Comparison of ENCODE assay signal across 27 cellular contexts in genomic region chr6:135680964-135681913, GRCh38.
DNase-seq lines count a peak whose midpoint lies in the region; ATAC-seq and TF ChIP-seq lines count a peak whose summit lies in the region.
"Had no signal": no experiment of that assay in that cellular context is flagged by ENCODE, and none has a peak within 500 bp of the region (broad histone marks: within the 10 kb centered on the region; RNA-seq: fewer than 3 reads in every experiment).

No MANE protein-coding gene starts in this region.

- BruUV-seq in Calu3 (replicated peaks; lab: Mats Ljungman, UMichigan): no TSS peak
- BruUV-seq in MCF 10A (replicated peaks; lab: Mats Ljungman, UMichigan): no TSS peak

- H3K27me3 Mint-ChIP-seq in Calu3 (ENCODE audit: unreplicated experiment) (no peaks in the 10 kb centered on the region), MCF 10A (ENCODE audit: insufficient read depth, unreplicated experiment) (no peaks in the 10 kb centered on the region)
- H3K27me3 Mint-ChIP-seq: activated naive CD8-positive, alpha-beta T cell treated with anti-CD3 and anti-CD28 coated beads for 36 hours had no signal

- H3K9me3 Mint-ChIP-seq in Calu3 (ENCODE audit: low read depth, unreplicated experiment) (no peaks in the 10 kb centered on the region), MCF 10A (ENCODE audit: unreplicated experiment) (no peaks in the 10 kb centered on the region)

- no peak overlapping the region for H3K27ac ChIP-seq in RWPE2 (ENCODE audit: poor library complexity, severe bottlenecking)
- no peak overlapping the region for H3K27ac ChIP-seq in brain microvascular endothelial cell
- H3K27ac ChIP-seq: esophagus squamous epithelium, KMS-11, spleen had no signal

- no peaks in the 10 kb centered on the region for H3K27me3 ChIP-seq in RWPE2 (ENCODE audit: insufficient read depth, poor library complexity, severe bottlenecking)
- no peaks in the 10 kb centered on the region for H3K27me3 ChIP-seq in brain microvascular endothelial cell (replicated peaks)
- H3K27me3 ChIP-seq: body of pancreas, esophagus squamous epithelium, spleen had no signal

- DNase-seq in Calu3 (peak; percentile 12), NCI-H146 (lab: John Stamatoyannopoulos, UW) (peak; percentile 62), RWPE2 (ENCODE audit: low spot score) (no peak), kidney tubule cell (ENCODE audit: low spot score) (peak; percentile 14), AG20443 (ENCODE audit: low spot score) (no peak), brain microvascular endothelial cell (no peak), MCF 10A (ENCODE audit: unreplicated experiment) (no peak)
- DNase-seq: activated CD4-positive, alpha-beta T cell treated with anti-CD3 and anti-CD28 coated beads for 4 hours; activated CD8-positive, alpha-beta memory T cell treated with anti-CD3 and anti-CD28 coated beads, Interleukin-2, amount 10 ng/mL, durations not matched to agents 7 days and 5 days; activated naive CD8-positive, alpha-beta T cell treated with anti-CD3 and anti-CD28 coated beads for 36 hours; DMS 273 treated with DMSO at 0.1 percent for 48 hours; effector memory CD4-positive, alpha-beta T cell; esophagus squamous epithelium; GF-D8; kidney; mammary epithelial cell; NCI-H2171; NCI-H82; OCI-M1; retina; spleen; stimulated activated CD4-positive, alpha-beta T cell treated with anti-CD3 and anti-CD28 coated beads, Interleukin-4, amount 100 ng/mL, for 1 hour; stimulated activated naive CD8-positive, alpha-beta T cell treated with anti-CD3 and anti-CD28 coated beads, Interleukin-15, Interleukin-2, amounts not matched to agents 100 U/mL and 50 U/mL, for 24 hours had no signal

- TF ChIP-seq CTCF in Calu3 (IDR thresholded peaks at IDR 0.05; ENCODE audit: unreplicated experiment) (no peak), RWPE2 (IDR thresholded peaks at IDR 0.05; ENCODE audit: poor library complexity, severe bottlenecking) (no peak), brain microvascular endothelial cell (IDR thresholded peaks at IDR 0.05; ENCODE audit: low read depth, low read length, missing control alignments) (no peak), MCF 10A (IDR thresholded peaks at IDR 0.05; ENCODE audit: unreplicated experiment) (no peak)

- H3K4me1 Mint-ChIP-seq in Calu3 (ENCODE audit: low read depth, unreplicated experiment) (peaks cover 12% of the 10 kb centered on the region), MCF 10A (ENCODE audit: insufficient read depth, unreplicated experiment) (no peaks in the 10 kb centered on the region)
- H3K4me1 Mint-ChIP-seq: activated naive CD8-positive, alpha-beta T cell treated with anti-CD3 and anti-CD28 coated beads for 36 hours had no signal

- H3K36me3 ChIP-seq in RWPE2 (ENCODE audit: low read depth): no peaks in the 10 kb centered on the region
- no peaks in the 10 kb centered on the region for H3K36me3 ChIP-seq in brain microvascular endothelial cell (replicated peaks)
- H3K36me3 ChIP-seq: esophagus squamous epithelium, spleen had no signal

- intact Hi-C loops in Calu3 (cut with micrococcal nuclease; ENCODE audit: unreplicated experiment) (no loop called here), MCF 10A (cut with micrococcal nuclease) (no loop called here)

- H3K4me3 ChIP-seq in RWPE2 (ENCODE audit: severe bottlenecking) (no peak overlapping the region), brain microvascular endothelial cell (ENCODE audit: low read depth, low read length) (no peak overlapping the region)
- H3K4me3 ChIP-seq: body of pancreas, esophagus squamous epithelium, spleen had no signal

- H3K4me1 ChIP-seq in RWPE2 (ENCODE audit: insufficient read depth, poor library complexity, severe bottlenecking): peaks cover 6% of the 10 kb centered on the region
- H3K4me1 ChIP-seq: esophagus squamous epithelium had no signal

- in situ Hi-C loops in brain microvascular endothelial cell (cut with HindIII; ENCODE audit: low pct_ligation_motif_present, low sequenced_read_pairs): no loop called here

- CTCF ChIA-PET in Calu3 (lab: Charles Lee) (interaction anchor here (0.7 to 0.9 kb wide), 3 partner anchors 78 to 676 kb away, joined by 3 to 6 read pairs (median 4); no protein-coding TSS in a partner anchor), MCF 10A (lab: Yijun Ruan, JAX) (interaction anchor here (3.0 kb wide), 1 partner anchor 545 kb away, joined by 9 read pairs; no protein-coding TSS in a partner anchor)

- H3K9me3 ChIP-seq in RWPE2 (ENCODE audit: severe bottlenecking): no peaks in the 10 kb centered on the region
- H3K9me3 ChIP-seq: body of pancreas, esophagus squamous epithelium, spleen had no signal

- peak overlapping the region; percentile 70 for H3K27ac Mint-ChIP-seq in Calu3 (ENCODE audit: unreplicated experiment)
- H3K27ac Mint-ChIP-seq in MCF 10A (ENCODE audit: low read depth, unreplicated experiment): no peak overlapping the region
- H3K27ac Mint-ChIP-seq: activated CD8-positive, alpha-beta memory T cell treated with anti-CD3 and anti-CD28 coated beads, Interleukin-2, amount 10 ng/mL, durations not matched to agents 7 days and 5 days; activated naive CD8-positive, alpha-beta T cell treated with anti-CD3 and anti-CD28 coated beads for 36 hours; activated T-helper 2 cell treated with anti-CD3 and anti-CD28 coated beads, Interferon-gamma antibody, Interleukin-2, Interleukin-4, amounts not matched to agents 10 μg/mL and 5 μg/mL and 100 μg/mL, durations not matched to agents 14 hours and 24 hours and 36 hours had no signal

- no peaks in the 10 kb centered on the region for H3K36me3 Mint-ChIP-seq in Calu3 (ENCODE audit: insufficient read depth, unreplicated experiment)
- H3K36me3 Mint-ChIP-seq in MCF 10A (ENCODE audit: insufficient read depth, unreplicated experiment): no peaks in the 10 kb centered on the region
- H3K36me3 Mint-ChIP-seq: activated CD8-positive, alpha-beta memory T cell treated with anti-CD3 and anti-CD28 coated beads, Interleukin-2, amount 10 ng/mL, durations not matched to agents 7 days and 5 days; activated naive CD8-positive, alpha-beta T cell treated with anti-CD3 and anti-CD28 coated beads for 36 hours had no signal

- ATAC-seq in RWPE2 (ENCODE audit: low read depth): 0 out of 3 replicates have a peak, but pooled peaks have one; percentile 23
- ATAC-seq in GM21360 (IDR thresholded peaks at IDR 0.05; ENCODE audit: unreplicated experiment): no peak
- ATAC-seq: activated CD8-positive, alpha-beta memory T cell treated with anti-CD3 and anti-CD28 coated beads, Interleukin-2, amount 10 ng/mL, durations not matched to agents 7 days and 5 days; body of pancreas; stimulated activated naive CD8-positive, alpha-beta T cell treated with anti-CD3 and anti-CD28 coated beads, Interleukin-15, Interleukin-2, amounts not matched to agents 100 U/mL and 50 U/mL, for 24 hours had no signal

- POLR2A ChIA-PET in MCF 10A (lab: Yijun Ruan, JAX): no interaction called here

- H3K4me3 Mint-ChIP-seq in Calu3 (ENCODE audit: low read depth, unreplicated experiment) (peak overlapping the region; percentile 13), MCF 10A (ENCODE audit: unreplicated experiment) (no peak overlapping the region)
- H3K4me3 Mint-ChIP-seq: activated CD8-positive, alpha-beta memory T cell treated with anti-CD3 and anti-CD28 coated beads, Interleukin-2, amount 10 ng/mL, durations not matched to agents 7 days and 5 days; activated naive CD8-positive, alpha-beta T cell treated with anti-CD3 and anti-CD28 coated beads for 36 hours had no signal

Comparison
In these comparisons a context has a peak if more than half of its experiments do, and no peak if none do; other contexts are left out.
1. DNase-seq: peak in Calu3 (single experiment), NCI-H146 (single experiment) and kidney tubule cell (single experiment); none in RWPE2 (single experiment), AG20443 (single experiment), brain microvascular endothelial cell (single experiment) and MCF 10A (single experiment).